In the genomic region with DNA sequence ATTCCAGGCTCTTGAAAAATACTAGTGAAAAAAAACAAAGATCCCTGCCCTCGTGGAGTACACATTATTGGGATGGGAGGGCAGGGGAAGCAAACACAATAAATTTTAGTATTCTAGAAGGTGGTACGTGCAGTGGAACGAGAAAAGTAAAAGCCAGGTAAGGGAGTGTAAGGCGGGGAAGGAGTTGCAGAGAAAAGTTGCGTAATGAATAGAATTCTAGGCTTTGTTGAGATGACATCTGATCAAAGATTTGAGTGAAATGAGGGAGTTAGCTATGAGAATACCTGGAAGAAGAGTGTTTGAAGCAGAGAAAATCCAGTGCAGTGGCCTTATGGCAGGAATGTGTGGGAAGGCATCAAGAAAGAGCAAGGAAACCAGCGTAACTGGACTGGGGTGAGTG, we compare ENCODE assay signal across 15 cellular contexts. TPM values are rescaled to one million over a fixed set of nuclear protein-coding genes. Genes with fewer than 3 reads are reported as not detected.
DNase-seq lines count a peak whose midpoint lies in the region; ATAC-seq and TF ChIP-seq lines count a peak whose summit lies in the region.
"Had no signal": no experiment of that assay in that cellular context is flagged by ENCODE, and none has a peak within 500 bp of the region (broad histone marks: within the 10 kb centered on the region; RNA-seq: fewer than 3 reads in every experiment).

No MANE protein-coding gene starts in this region.

- H3K4me3 Mint-ChIP-seq in activated T-cell treated with anti-CD3 and anti-CD28 coated beads, Interleukin-2, amount 50 U/mL, for 4 hours = peak overlapping the region; percentile 94
- H3K4me3 Mint-ChIP-seq in activated T-helper 17 cell treated with anti-CD3 and anti-CD28 coated beads, Interleukin-2, amount 50 U/mL, for 72 hours = peak overlapping the region; percentile 97

- ATAC-seq in activated T-cell treated with anti-CD3 and anti-CD28 coated beads, Interleukin-2, amount 50 U/mL, for 4 hours = no peak
- no peak for ATAC-seq in activated T-helper 17 cell treated with anti-CD3 and anti-CD28 coated beads, Interleukin-2, amount 50 U/mL, for 72 hours (replicated peaks)
- ATAC-seq in HG03439 (IDR thresholded peaks at IDR 0.05; ENCODE audit: unreplicated experiment) = no peak
- ATAC-seq: mucosa of descending colon had no signal

- peak overlapping the region; percentile 99 for H3K27ac Mint-ChIP-seq in activated T-helper 17 cell treated with anti-CD3 and anti-CD28 coated beads, Interleukin-2, amount 50 U/mL, for 72 hours

- no peak for TF ChIP-seq CTCF in spleen (IDR thresholded peaks at IDR 0.05 in 8 of 11, conservative IDR thresholded peaks at IDR 0.05 in 3 of 11)

- H3K27ac ChIP-seq in spleen (peak overlapping the region in 5 of 8 donors; percentile 95 to 98 (median 96)), substantia nigra (ENCODE audit: low read depth, low read length, poor library complexity, severe bottlenecking) (no peak overlapping the region)
- H3K27ac ChIP-seq: ascending aorta, prostate gland, RWPE1 had no signal

- no peak for TF ChIP-seq POLR2A in spleen (IDR thresholded peaks at IDR 0.05)

- peak overlapping the region in 4 of 8 donors; percentile 0 to 73 (median 70) for H3K4me3 ChIP-seq in spleen
- H3K4me3 ChIP-seq: ascending aorta, mucosa of descending colon, prostate gland had no signal

- H3K9me3 Mint-ChIP-seq in activated T-cell treated with anti-CD3 and anti-CD28 coated beads, Interleukin-2, amount 50 U/mL, for 4 hours = no peaks in the 10 kb centered on the region
- no peaks in the 10 kb centered on the region for H3K9me3 Mint-ChIP-seq in activated T-helper 17 cell treated with anti-CD3 and anti-CD28 coated beads, Interleukin-2, amount 50 U/mL, for 72 hours

- H3K36me3 ChIP-seq in spleen = peaks cover 0 to 48% (median 14%) of the 10 kb centered on the region in 6 donors
- H3K36me3 ChIP-seq: prostate gland had no signal

- intact Hi-C loops in spleen (cut with DNase I; ENCODE audit: low total_unique reads) = no loop called here

- H3K9me3 ChIP-seq in spleen = no peaks in the 10 kb centered on the region
- H3K9me3 ChIP-seq: ascending aorta, mucosa of descending colon, prostate gland had no signal

- no peak for DNase-seq in activated T-cell treated with anti-CD3 and anti-CD28 coated beads, Interleukin-2, amount 50 U/mL, for 4 hours
- DNase-seq in activated T-cell treated with anti-CD3 and anti-CD28 coated beads, Interleukin-2, amount 50 U/mL, for 48 hours = no peak
- no peak for DNase-seq in spleen
- no peak for DNase-seq in substantia nigra (lab: John Stamatoyannopoulos, UW)
- DNase-seq: DMS153; foreskin melanocyte; mucosa of descending colon; NCI-H510A; stimulated activated CD4-positive, alpha-beta T cell treated with anti-CD3 and anti-CD28 coated beads, Interleukin-1b, Interleukin-23, amount 100 ng/mL, for 48 hours had no signal

- H3K27me3 ChIP-seq in spleen (replicated peaks in 1 of 7) = no peaks in the 10 kb centered on the region
- H3K27me3 ChIP-seq: ascending aorta had no signal

- H3K4me1 Mint-ChIP-seq in activated T-cell treated with anti-CD3 and anti-CD28 coated beads, Interleukin-2, amount 50 U/mL, for 4 hours (ENCODE audit: low read depth) = peaks cover 80% of the 10 kb centered on the region
- peaks cover 55% of the 10 kb centered on the region for H3K4me1 Mint-ChIP-seq in activated T-helper 17 cell treated with anti-CD3 and anti-CD28 coated beads, Interleukin-2, amount 50 U/mL, for 72 hours

- peaks cover 22% of the 10 kb centered on the region for H3K36me3 Mint-ChIP-seq in activated T-cell treated with anti-CD3 and anti-CD28 coated beads, Interleukin-2, amount 50 U/mL, for 4 hours (ENCODE audit: insufficient read depth)
- H3K36me3 Mint-ChIP-seq in activated T-helper 17 cell treated with anti-CD3 and anti-CD28 coated beads, Interleukin-2, amount 50 U/mL, for 72 hours (ENCODE audit: low read depth) = peaks cover 76% of the 10 kb centered on the region

- peaks cover 21 to 98% (median 85%) of the 10 kb centered on the region in 6 donors for H3K4me1 ChIP-seq in spleen
- H3K4me1 ChIP-seq: prostate gland had no signal

- no peaks in the 10 kb centered on the region for H3K27me3 Mint-ChIP-seq in activated T-cell treated with anti-CD3 and anti-CD28 coated beads, Interleukin-2, amount 50 U/mL, for 4 hours (ENCODE audit: low read depth)
- no peaks in the 10 kb centered on the region for H3K27me3 Mint-ChIP-seq in activated T-helper 17 cell treated with anti-CD3 and anti-CD28 coated beads, Interleukin-2, amount 50 U/mL, for 72 hours

- WGBS in spleen, 5 donors = 88 to 94% (median 90%) methylated on average over 6 of the region's 6 CpGs

RNA-seq across cellular contexts. Expression of a gene that starts 2.1 kb away (rescaled TPM):
- 10 to 100 TPM; 52.4 to 63.6 (median 53.2) TPM for total RNA-seq in activated T-cell treated with anti-CD3 and anti-CD28 coated beads, Interleukin-2, amount 50 U/mL, for 4 hours
- 100 to 1,000 TPM; 117 to 155 TPM for total RNA-seq in activated T-helper 17 cell treated with anti-CD3 and anti-CD28 coated beads, Interleukin-2, amount 50 U/mL, for 72 hours
- 100 to 1,000 TPM in 3 of 7 donors, 10 to 100 TPM in 4; 65.5 to 132 (median 76.8) TPM for total RNA-seq in spleen
- polyA plus RNA-seq in spleen = 10 to 100 TPM; 61.9 to 76.2 (median 74.7) TPM
- total RNA-seq: ascending aorta had no signal

RNA-seq across cellular contexts. Expression of a gene that starts 4.6 kb away (rescaled TPM):
- total RNA-seq in activated T-cell treated with anti-CD3 and anti-CD28 coated beads, Interleukin-2, amount 50 U/mL, for 4 hours = 1 to 10 TPM; 3.6 to 4.6 (median 3.8) TPM
- total RNA-seq in activated T-helper 17 cell treated with anti-CD3 and anti-CD28 coated beads, Interleukin-2, amount 50 U/mL, for 72 hours = 1 to 10 TPM; 5.7 to 6.6 TPM
- 10 to 100 TPM; 21.3 to 56.6 (median 40.1) TPM for total RNA-seq in spleen
- 10 to 100 TPM in 1 of 3 donors, 1 to 10 TPM in 2; 8.3 to 19.8 (median 9.2) TPM for polyA plus RNA-seq in spleen

RNA-seq across cellular contexts. Expression of a gene that starts 11.7 kb away (rescaled TPM):
- 1 to 10 TPM; 1.4 to 3.1 (median 2.3) TPM for total RNA-seq in activated T-cell treated with anti-CD3 and anti-CD28 coated beads, Interleukin-2, amount 50 U/mL, for 4 hours
- 10 to 100 TPM; 15.8 to 15.9 TPM for total RNA-seq in activated T-helper 17 cell treated with anti-CD3 and anti-CD28 coated beads, Interleukin-2, amount 50 U/mL, for 72 hours
- total RNA-seq in spleen = 10 to 100 TPM in 4 of 7 donors, 1 to 10 TPM in 3; 1.4 to 19.0 (median 10.7) TPM
- 1 to 10 TPM in 1 of 3 donors, under 1 TPM in 2; 0.15 to 1.3 (median 0.33) TPM for polyA plus RNA-seq in spleen
- total RNA-seq: ascending aorta had no signal

RNA-seq across cellular contexts. Expression of a gene that starts 24.8 kb away (rescaled TPM):
- not detected for total RNA-seq in activated T-cell treated with anti-CD3 and anti-CD28 coated beads, Interleukin-2, amount 50 U/mL, for 4 hours
- 1 to 10 TPM in 1 of 2 donors, under 1 TPM in 1; 0.78 to 1.3 TPM for total RNA-seq in activated T-helper 17 cell treated with anti-CD3 and anti-CD28 coated beads, Interleukin-2, amount 50 U/mL, for 72 hours
- 10 to 100 TPM in 4 of 7 donors, 1 to 10 TPM in 3; 3.3 to 54.6 (median 12.1) TPM for total RNA-seq in spleen
- 1 to 10 TPM in 2 of 3 donors, under 1 TPM in 1; 0.70 to 8.7 (median 5.8) TPM for polyA plus RNA-seq in spleen
- total RNA-seq: ascending aorta had no signal
- polyA plus RNA-seq: AG04450 had no signal

RNA-seq across cellular contexts. Expression of a gene that starts 50.0 kb away (rescaled TPM):
- 10 to 100 TPM; 49.3 to 53.0 (median 51.4) TPM for total RNA-seq in activated T-cell treated with anti-CD3 and anti-CD28 coated beads, Interleukin-2, amount 50 U/mL, for 4 hours
- total RNA-seq in activated T-helper 17 cell treated with anti-CD3 and anti-CD28 coated beads, Interleukin-2, amount 50 U/mL, for 72 hours = 10 to 100 TPM; 46.7 to 64.1 TPM
- total RNA-seq in spleen = 10 to 100 TPM; 37.6 to 53.1 (median 41.9) TPM
- polyA plus RNA-seq in spleen = 10 to 100 TPM; 16.2 to 25.0 (median 23.4) TPM
